Comparison of ENCODE assay signal across 8 cellular contexts in genomic region chr12:27277846-27278260, GRCh38. TPM values are rescaled to one million over a fixed set of nuclear protein-coding genes. Genes with fewer than 3 reads are reported as not detected.
A peak's percentile ranks its signal among the peaks of the same experiment; 100 is the strongest.
DNase-seq lines count a peak whose midpoint lies in the region; ATAC-seq and TF ChIP-seq lines count a peak whose summit lies in the region.

No MANE protein-coding gene starts in this region.

- peak; percentile 73 for DNase-seq in GM03348 (ENCODE audit: low spot score)
- DNase-seq in ascending aorta (ENCODE audit: low spot score in 2 of 2) = peak in 1 of 2 donors; percentile 82
- no peak for DNase-seq in lower lobe of right lung
- no peak for DNase-seq in HUDEP-2 (lab: John Stamatoyannopoulos, UW; ENCODE audit: unreplicated experiment in 76 of 76)
- DNase-seq in anterior cingulate cortex (lab: John Stamatoyannopoulos, UW) = no peak

- TF ChIP-seq CTCF in ascending aorta (IDR thresholded peaks at IDR 0.05) = no peak
- no peak for TF ChIP-seq CTCF in lower lobe of right lung (IDR thresholded peaks at IDR 0.05)

- no peaks in the 10 kb centered on the region for H3K27me3 ChIP-seq in ascending aorta
- no peaks in the 10 kb centered on the region for H3K27me3 ChIP-seq in lower lobe of right lung (ENCODE audit: low read depth)

- H3K4me3 ChIP-seq in ascending aorta (peak overlapping the region in 1 of 2 donors; percentile 29), lower lobe of right lung (no peak overlapping the region)

- H3K27ac ChIP-seq in ascending aorta (peak overlapping the region; percentile 79 to 83), lower lobe of right lung (peak overlapping the region; percentile 38)

- H3K4me1 ChIP-seq in ascending aorta (peaks cover 18 to 85% of the 10 kb centered on the region in 2 donors), lower lobe of right lung (peaks cover 7% of the 10 kb centered on the region)

- H3K36me3 ChIP-seq in ascending aorta (peaks cover 0 to 4% of the 10 kb centered on the region in 2 donors), lower lobe of right lung (no peaks in the 10 kb centered on the region)

- intact Hi-C loops in ascending aorta (cut with DNase I) (no loop called here), lower lobe of right lung (cut with DNase I) (no loop called here)

- ATAC-seq in GM19455 (IDR thresholded peaks at IDR 0.05; ENCODE audit: unreplicated experiment) = peak; percentile 81
- peak; percentile 61 for ATAC-seq in HG03439 (IDR thresholded peaks at IDR 0.05; ENCODE audit: unreplicated experiment)
- ATAC-seq in lower lobe of right lung = peak in 1 of 2 donors; percentile 47
- ATAC-seq in GM21526 (IDR thresholded peaks at IDR 0.05; ENCODE audit: low FRiP score, unreplicated experiment) = no peak

- H3K9me3 ChIP-seq in ascending aorta = no peaks in the 10 kb centered on the region
- no peaks in the 10 kb centered on the region for H3K9me3 ChIP-seq in lower lobe of right lung

RNA-seq across cellular contexts. Expression of gene STK38L, which starts 33.8 kb away (rescaled TPM):
- total RNA-seq in ascending aorta (137 TPM), lower lobe of right lung (22.2 TPM)

RNA-seq across cellular contexts. Expression of gene BMAL2, which starts 54.8 kb away (rescaled TPM):
- total RNA-seq in ascending aorta (5.6 TPM), lower lobe of right lung (2.6 TPM)
